In the genomic region with DNA sequence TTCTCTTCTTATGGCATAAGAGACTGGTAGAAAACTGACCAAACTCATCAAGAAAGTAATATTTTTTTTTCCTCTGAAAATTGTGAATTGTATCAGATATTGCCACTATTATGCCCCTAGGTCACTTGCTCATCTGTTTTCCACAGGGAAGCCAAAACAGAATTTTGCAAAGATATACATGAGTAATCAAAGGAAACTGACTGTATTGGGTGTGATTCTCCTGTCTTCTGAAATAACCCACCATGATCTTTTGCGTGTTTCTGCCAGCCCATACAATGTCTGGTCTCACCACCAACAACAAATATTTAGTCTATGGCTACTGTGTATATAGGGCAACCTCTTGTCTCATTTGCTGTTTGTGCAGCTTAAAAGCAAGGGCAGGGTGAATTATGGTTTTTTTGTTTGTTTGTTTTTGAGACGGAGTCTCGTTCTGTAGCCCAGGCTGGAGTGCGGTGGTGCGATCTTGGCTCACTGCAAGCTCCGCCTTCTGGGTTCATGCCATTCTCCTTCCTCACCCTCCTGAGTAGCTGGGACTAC, we compare ENCODE assay signal across 2 cellular contexts.
TF ChIP-seq lines count a peak whose summit lies in the region.

No MANE protein-coding gene starts in this region.

TF ChIP-seq in HepG2, 621 proteins besides CTCF, POLR2A, EP300 and RAD21 (continues in another document):
- TF ChIP-seq ZNF207 (IDR thresholded peaks at IDR 0.05; ENCODE audit: borderline replicate concordance) (no peak), SP5 (CRISPR knock-in tag; IDR thresholded peaks at IDR 0.05; ENCODE audit: borderline replicate concordance, low read depth) (no peak), KLF11 (CRISPR knock-in tag; IDR thresholded peaks at IDR 0.05) (no peak), ZNF83 (CRISPR knock-in tag; IDR thresholded peaks at IDR 0.05; ENCODE audit: borderline replicate concordance) (no peak), HOXA9 (CRISPR knock-in tag; IDR thresholded peaks at IDR 0.05; ENCODE audit: borderline replicate concordance) (no peak), ZNF382 (CRISPR knock-in tag; IDR thresholded peaks at IDR 0.05; ENCODE audit: borderline replicate concordance) (no peak), ZNF720 (CRISPR knock-in tag; IDR thresholded peaks at IDR 0.05) (no peak), STAG1 (CRISPR knock-in tag; IDR thresholded peaks at IDR 0.05) (no peak), ONECUT2 (CRISPR knock-in tag; IDR thresholded peaks at IDR 0.05) (no peak), SMAD3 (CRISPR knock-in tag; IDR thresholded peaks at IDR 0.05) (no peak), TAF1 (CRISPR knock-in tag; IDR thresholded peaks at IDR 0.05) (no peak), ZNF737 (CRISPR knock-in tag; IDR thresholded peaks at IDR 0.05; ENCODE audit: borderline replicate concordance) (no peak)
- TF ChIP-seq, protein P1, sequence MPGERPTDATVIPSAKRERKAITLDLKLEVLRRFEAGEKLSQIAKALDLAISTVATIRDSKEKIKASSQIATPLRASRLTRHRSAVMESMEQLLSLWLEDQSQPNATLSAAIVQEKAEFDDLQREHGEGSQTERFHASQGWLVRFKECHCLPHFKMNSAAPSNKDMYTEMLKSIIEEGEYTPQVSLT (CRISPR knock-in tag; IDR thresholded peaks at IDR 0.05; ENCODE audit: borderline replicate concordance, low read depth): no peak
- TF ChIP-seq, protein P2, sequence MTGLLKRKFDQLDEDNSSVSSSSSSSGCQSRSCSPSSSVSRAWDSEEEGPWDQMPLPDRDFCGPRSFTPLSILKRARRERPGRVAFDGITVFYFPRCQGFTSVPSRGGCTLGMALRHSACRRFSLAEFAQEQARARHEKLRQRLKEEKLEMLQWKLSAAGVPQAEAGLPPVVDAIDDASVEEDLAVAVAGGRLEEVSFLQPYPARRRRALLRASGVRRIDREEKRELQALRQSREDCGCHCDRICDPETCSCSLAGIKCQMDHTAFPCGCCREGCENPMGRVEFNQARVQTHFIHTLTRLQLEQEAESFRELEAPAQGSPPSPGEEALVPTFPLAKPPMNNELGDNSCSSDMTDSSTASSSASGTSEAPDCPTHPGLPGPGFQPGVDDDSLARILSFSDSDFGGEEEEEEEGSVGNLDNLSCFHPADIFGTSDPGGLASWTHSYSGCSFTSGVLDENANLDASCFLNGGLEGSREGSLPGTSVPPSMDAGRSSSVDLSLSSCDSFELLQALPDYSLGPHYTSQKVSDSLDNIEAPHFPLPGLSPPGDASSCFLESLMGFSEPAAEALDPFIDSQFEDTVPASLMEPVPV (CRISPR knock-in tag; IDR thresholded peaks at IDR 0.05): no peak
- TF ChIP-seq, protein P3, sequence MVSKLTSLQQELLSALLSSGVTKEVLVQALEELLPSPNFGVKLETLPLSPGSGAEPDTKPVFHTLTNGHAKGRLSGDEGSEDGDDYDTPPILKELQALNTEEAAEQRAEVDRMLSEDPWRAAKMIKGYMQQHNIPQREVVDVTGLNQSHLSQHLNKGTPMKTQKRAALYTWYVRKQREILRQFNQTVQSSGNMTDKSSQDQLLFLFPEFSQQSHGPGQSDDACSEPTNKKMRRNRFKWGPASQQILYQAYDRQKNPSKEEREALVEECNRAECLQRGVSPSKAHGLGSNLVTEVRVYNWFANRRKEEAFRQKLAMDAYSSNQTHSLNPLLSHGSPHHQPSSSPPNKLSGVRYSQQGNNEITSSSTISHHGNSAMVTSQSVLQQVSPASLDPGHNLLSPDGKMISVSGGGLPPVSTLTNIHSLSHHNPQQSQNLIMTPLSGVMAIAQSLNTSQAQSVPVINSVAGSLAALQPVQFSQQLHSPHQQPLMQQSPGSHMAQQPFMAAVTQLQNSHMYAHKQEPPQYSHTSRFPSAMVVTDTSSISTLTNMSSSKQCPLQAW (CRISPR knock-in tag; IDR thresholded peaks at IDR 0.05): no peak
- TF ChIP-seq, protein P4, sequence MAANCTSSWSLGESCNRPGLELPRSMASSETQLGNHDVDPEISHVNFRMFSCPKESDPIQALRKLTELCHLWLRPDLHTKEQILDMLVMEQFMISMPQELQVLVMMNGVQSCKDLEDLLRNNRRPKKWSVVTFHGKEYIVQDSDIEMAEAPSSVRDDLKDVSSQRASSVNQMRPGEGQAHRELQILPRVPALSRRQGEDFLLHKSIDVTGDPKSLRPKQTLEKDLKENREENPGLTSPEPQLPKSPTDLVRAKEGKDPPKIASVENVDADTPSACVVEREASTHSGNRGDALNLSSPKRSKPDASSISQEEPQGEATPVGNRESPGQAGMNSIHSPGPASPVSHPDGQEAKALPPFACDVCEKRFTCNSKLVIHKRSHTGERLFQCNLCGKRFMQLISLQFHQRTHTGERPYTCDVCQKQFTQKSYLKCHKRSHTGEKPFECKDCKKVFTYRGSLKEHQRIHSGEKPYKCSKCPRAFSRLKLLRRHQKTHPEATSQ (CRISPR knock-in tag; IDR thresholded peaks at IDR 0.05; ENCODE audit: borderline replicate concordance): no peak
- TF ChIP-seq, protein P5, sequence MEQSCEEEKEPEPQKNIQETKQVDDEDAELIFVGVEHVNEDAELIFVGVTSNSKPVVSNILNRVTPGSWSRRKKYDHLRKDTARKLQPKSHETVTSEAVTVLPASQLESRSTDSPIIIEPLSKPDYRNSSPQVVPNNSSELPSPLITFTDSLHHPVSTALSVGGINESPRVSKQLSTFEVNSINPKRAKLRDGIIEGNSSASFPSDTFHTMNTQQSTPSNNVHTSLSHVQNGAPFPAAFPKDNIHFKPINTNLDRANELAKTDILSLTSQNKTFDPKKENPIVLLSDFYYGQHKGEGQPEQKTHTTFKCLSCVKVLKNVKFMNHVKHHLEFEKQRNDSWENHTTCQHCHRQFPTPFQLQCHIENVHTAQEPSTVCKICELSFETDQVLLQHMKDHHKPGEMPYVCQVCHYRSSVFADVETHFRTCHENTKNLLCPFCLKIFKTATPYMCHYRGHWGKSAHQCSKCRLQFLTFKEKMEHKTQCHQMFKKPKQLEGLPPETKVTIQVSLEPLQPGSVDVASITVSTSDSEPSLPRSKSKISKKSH (CRISPR knock-in tag; IDR thresholded peaks at IDR 0.05; ENCODE audit: borderline replicate concordance): no peak
- TF ChIP-seq, protein P6, sequence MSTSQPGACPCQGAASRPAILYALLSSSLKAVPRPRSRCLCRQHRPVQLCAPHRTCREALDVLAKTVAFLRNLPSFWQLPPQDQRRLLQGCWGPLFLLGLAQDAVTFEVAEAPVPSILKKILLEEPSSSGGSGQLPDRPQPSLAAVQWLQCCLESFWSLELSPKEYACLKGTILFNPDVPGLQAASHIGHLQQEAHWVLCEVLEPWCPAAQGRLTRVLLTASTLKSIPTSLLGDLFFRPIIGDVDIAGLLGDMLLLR (CRISPR knock-in tag; IDR thresholded peaks at IDR 0.05): no peak
- TF ChIP-seq, protein P7, sequence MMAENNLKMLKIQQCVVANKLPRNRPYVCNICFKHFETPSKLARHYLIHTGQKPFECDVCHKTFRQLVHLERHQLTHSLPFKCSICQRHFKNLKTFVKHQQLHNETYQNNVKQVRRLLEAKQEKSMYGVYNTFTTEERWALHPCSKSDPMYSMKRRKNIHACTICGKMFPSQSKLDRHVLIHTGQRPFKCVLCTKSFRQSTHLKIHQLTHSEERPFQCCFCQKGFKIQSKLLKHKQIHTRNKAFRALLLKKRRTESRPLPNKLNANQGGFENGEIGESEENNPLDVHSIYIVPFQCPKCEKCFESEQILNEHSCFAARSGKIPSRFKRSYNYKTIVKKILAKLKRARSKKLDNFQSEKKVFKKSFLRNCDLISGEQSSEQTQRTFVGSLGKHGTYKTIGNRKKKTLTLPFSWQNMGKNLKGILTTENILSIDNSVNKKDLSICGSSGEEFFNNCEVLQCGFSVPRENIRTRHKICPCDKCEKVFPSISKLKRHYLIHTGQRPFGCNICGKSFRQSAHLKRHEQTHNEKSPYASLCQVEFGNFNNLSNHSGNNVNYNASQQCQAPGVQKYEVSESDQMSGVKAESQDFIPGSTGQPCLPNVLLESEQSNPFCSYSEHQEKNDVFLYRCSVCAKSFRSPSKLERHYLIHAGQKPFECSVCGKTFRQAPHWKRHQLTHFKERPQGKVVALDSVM (CRISPR knock-in tag; IDR thresholded peaks at IDR 0.05): no peak

TF ChIP-seq in liver, 16 proteins besides CTCF, POLR2A, EP300 and RAD21:
- TF ChIP-seq JUND (IDR thresholded peaks at IDR 0.05): no peak
- TF ChIP-seq RXRA (IDR thresholded peaks at IDR 0.05): no peak
- TF ChIP-seq, protein P8, sequence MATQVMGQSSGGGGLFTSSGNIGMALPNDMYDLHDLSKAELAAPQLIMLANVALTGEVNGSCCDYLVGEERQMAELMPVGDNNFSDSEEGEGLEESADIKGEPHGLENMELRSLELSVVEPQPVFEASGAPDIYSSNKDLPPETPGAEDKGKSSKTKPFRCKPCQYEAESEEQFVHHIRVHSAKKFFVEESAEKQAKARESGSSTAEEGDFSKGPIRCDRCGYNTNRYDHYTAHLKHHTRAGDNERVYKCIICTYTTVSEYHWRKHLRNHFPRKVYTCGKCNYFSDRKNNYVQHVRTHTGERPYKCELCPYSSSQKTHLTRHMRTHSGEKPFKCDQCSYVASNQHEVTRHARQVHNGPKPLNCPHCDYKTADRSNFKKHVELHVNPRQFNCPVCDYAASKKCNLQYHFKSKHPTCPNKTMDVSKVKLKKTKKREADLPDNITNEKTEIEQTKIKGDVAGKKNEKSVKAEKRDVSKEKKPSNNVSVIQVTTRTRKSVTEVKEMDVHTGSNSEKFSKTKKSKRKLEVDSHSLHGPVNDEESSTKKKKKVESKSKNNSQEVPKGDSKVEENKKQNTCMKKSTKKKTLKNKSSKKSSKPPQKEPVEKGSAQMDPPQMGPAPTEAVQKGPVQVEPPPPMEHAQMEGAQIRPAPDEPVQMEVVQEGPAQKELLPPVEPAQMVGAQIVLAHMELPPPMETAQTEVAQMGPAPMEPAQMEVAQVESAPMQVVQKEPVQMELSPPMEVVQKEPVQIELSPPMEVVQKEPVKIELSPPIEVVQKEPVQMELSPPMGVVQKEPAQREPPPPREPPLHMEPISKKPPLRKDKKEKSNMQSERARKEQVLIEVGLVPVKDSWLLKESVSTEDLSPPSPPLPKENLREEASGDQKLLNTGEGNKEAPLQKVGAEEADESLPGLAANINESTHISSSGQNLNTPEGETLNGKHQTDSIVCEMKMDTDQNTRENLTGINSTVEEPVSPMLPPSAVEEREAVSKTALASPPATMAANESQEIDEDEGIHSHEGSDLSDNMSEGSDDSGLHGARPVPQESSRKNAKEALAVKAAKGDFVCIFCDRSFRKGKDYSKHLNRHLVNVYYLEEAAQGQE (IDR thresholded peaks at IDR 0.05): no peak
- no peak for TF ChIP-seq SP1 (IDR thresholded peaks at IDR 0.05)
- no peak for TF ChIP-seq HNF4G (IDR thresholded peaks at IDR 0.05)
- no peak for TF ChIP-seq TAF1 (conservative IDR thresholded peaks at IDR 0.05)
- TF ChIP-seq, protein P9, sequence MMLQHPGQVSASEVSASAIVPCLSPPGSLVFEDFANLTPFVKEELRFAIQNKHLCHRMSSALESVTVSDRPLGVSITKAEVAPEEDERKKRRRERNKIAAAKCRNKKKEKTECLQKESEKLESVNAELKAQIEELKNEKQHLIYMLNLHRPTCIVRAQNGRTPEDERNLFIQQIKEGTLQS (IDR thresholded peaks at IDR 0.05): no peak
- TF ChIP-seq NR2F2 (IDR thresholded peaks at IDR 0.05): no peak
- TF ChIP-seq FOXA1 (IDR thresholded peaks at IDR 0.05): no peak
- TF ChIP-seq, protein P10, sequence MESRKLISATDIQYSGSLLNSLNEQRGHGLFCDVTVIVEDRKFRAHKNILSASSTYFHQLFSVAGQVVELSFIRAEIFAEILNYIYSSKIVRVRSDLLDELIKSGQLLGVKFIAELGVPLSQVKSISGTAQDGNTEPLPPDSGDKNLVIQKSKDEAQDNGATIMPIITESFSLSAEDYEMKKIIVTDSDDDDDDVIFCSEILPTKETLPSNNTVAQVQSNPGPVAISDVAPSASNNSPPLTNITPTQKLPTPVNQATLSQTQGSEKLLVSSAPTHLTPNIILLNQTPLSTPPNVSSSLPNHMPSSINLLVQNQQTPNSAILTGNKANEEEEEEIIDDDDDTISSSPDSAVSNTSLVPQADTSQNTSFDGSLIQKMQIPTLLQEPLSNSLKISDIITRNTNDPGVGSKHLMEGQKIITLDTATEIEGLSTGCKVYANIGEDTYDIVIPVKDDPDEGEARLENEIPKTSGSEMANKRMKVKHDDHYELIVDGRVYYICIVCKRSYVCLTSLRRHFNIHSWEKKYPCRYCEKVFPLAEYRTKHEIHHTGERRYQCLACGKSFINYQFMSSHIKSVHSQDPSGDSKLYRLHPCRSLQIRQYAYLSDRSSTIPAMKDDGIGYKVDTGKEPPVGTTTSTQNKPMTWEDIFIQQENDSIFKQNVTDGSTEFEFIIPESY (IDR thresholded peaks at IDR 0.05): no peak
- TF ChIP-seq HNF4A (conservative IDR thresholded peaks at IDR 0.05): no peak
- no peak for TF ChIP-seq GABPA (IDR thresholded peaks at IDR 0.05 in 1 of 2, conservative IDR thresholded peaks at IDR 0.05 in 1 of 2)
- no peak for TF ChIP-seq FOXA2 (IDR thresholded peaks at IDR 0.05)
- TF ChIP-seq, protein P11, sequence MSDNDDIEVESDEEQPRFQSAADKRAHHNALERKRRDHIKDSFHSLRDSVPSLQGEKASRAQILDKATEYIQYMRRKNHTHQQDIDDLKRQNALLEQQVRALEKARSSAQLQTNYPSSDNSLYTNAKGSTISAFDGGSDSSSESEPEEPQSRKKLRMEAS (IDR thresholded peaks at IDR 0.05): no peak
- TF ChIP-seq YY1 (IDR thresholded peaks at IDR 0.05): no peak
- no peak for TF ChIP-seq EGR1 (IDR thresholded peaks at IDR 0.05; ENCODE audit: low read depth in 2 of 2)
